In the genomic region with DNA sequence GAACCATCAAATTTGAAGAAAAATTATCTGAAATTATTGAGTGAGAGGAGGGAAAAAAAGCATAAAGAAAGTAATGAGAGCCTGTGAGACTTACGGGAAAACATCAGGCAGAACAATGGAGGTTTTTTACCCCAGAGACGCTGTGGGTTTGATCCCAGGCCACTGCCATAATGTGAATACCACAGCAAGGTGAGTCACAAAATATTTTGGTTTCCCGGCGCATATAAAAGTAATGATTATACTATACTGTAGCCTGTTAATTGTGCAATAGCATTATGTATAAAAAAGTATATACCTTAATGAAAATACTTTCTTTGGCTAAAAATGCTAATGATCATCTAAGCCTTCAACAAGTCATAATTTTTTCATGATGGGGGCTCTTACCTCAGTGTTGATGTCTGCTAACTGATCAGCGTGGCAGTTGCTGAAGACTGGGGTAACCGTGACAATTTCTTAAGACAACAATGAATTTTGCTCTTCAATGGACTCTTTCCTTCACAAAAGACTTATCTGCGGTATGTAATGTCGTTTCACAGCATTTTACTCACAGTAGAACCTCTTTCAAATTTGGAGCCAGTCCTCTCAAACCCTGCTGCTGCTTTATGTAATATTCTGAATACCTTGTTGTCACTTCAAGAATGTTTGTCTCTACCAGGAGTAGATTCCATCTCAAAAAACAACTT, we compare ENCODE assay signal across 22 cellular contexts.
A peak's percentile ranks its signal among the peaks of the same experiment; 100 is the strongest.
DNase-seq lines count a peak whose midpoint lies in the region; ATAC-seq and TF ChIP-seq lines count a peak whose summit lies in the region.
"Had no signal": no experiment of that assay in that cellular context is flagged by ENCODE, and none has a peak within 500 bp of the region (broad histone marks: within the 10 kb centered on the region; RNA-seq: fewer than 3 reads in every experiment).

No MANE protein-coding gene starts in this region.

- H3K9me3 Mint-ChIP-seq in GM23338 = peaks cover 31% of the 10 kb centered on the region
- H3K9me3 Mint-ChIP-seq: activated naive CD8-positive, alpha-beta T cell treated with anti-CD3 and anti-CD28 coated beads, Interleukin-2, amount 10 ng/mL, durations not matched to agents 7 days and 5 days had no signal

- peak overlapping the region; percentile 51 for H3K4me3 Mint-ChIP-seq in GM23338
- H3K4me3 Mint-ChIP-seq: activated naive CD8-positive, alpha-beta T cell treated with anti-CD3 and anti-CD28 coated beads, Interleukin-2, amount 10 ng/mL, durations not matched to agents 7 days and 5 days; activated T-cell treated with anti-CD3 and anti-CD28 coated beads, Interleukin-2, amount 50 U/mL, for 4 hours; central memory CD8-positive, alpha-beta T cell; naive B cell; stimulated activated naive B cell treated with anti-CD40 and anti-IgM and Interleukin-4, amounts not matched to agents 10 μg/mL and 1 μg/mL and 100 μg/mL, for 72 hours had no signal

- intact Hi-C loops in PC-9 (cut with micrococcal nuclease; ENCODE audit: unreplicated experiment) (no loop called here), esophagus muscularis mucosa (cut with DNase I) (no loop called here)

- peaks cover 6% of the 10 kb centered on the region for H3K27me3 Mint-ChIP-seq in GM23338 (ENCODE audit: insufficient read depth, low read depth, poor library complexity)

- peaks cover 36% of the 10 kb centered on the region for H3K36me3 Mint-ChIP-seq in GM23338 (ENCODE audit: low read depth)
- H3K36me3 Mint-ChIP-seq: activated naive CD8-positive, alpha-beta T cell treated with anti-CD3 and anti-CD28 coated beads, Interleukin-2, amount 10 ng/mL, durations not matched to agents 7 days and 5 days had no signal

- TF ChIP-seq EP300 in esophagus muscularis mucosa (IDR thresholded peaks at IDR 0.05) = no peak

- H3K4me2 ChIP-seq in GM23338 = peak overlapping the region; percentile 58
- peak overlapping the region; percentile 43 for H3K4me2 ChIP-seq in PC-9
- peak overlapping the region; percentile 42 for H3K4me2 ChIP-seq in osteoblast (ENCODE audit: insufficient read depth, low read length)

- TF ChIP-seq POLR2A in esophagus muscularis mucosa (IDR thresholded peaks at IDR 0.05; ENCODE audit: low read depth) = no peak

- H3K9me3 ChIP-seq in PC-9 (ENCODE audit: insufficient read depth, low read depth) (peaks cover 15% of the 10 kb centered on the region), esophagus muscularis mucosa (peaks cover 0 to 16% (median 11%) of the 10 kb centered on the region in 4 donors), osteoblast (ENCODE audit: low read depth, low read length) (no peaks in the 10 kb centered on the region)

- H3K4me1 ChIP-seq in GM23338 (ENCODE audit: insufficient read depth) (peaks cover 67% of the 10 kb centered on the region), PC-9 (replicated peaks; ENCODE audit: insufficient read depth) (peaks cover 62% of the 10 kb centered on the region), esophagus muscularis mucosa (peaks cover under 1 to 4% (median 3%) of the 10 kb centered on the region in 4 donors), osteoblast (ENCODE audit: insufficient read depth, low read length) (peaks cover 30% of the 10 kb centered on the region)

- peaks cover 75% of the 10 kb centered on the region for H3K4me1 Mint-ChIP-seq in GM23338
- H3K4me1 Mint-ChIP-seq: central memory CD8-positive, alpha-beta T cell had no signal

- CTCF ChIA-PET in PC-9 (lab: Charles Lee) = no interaction called here

- no peak for TF ChIP-seq CTCF in GM23338 (conservative IDR thresholded peaks at IDR 0.05; ENCODE audit: low read depth in 2 of 2)
- TF ChIP-seq CTCF in PC-9 (conservative IDR thresholded peaks at IDR 0.05) = no peak
- no peak for TF ChIP-seq CTCF in esophagus muscularis mucosa (IDR thresholded peaks at IDR 0.05)
- TF ChIP-seq CTCF in osteoblast (IDR thresholded peaks at IDR 0.05; ENCODE audit: extremely low read depth, low read depth, low read length) = no peak

- H3K4me3 ChIP-seq in GM23338 = peak overlapping the region; percentile 24
- H3K4me3 ChIP-seq in PC-9 = peak overlapping the region; percentile 16; the same call in 1 of the 2 replicates
- no peak overlapping the region for H3K4me3 ChIP-seq in esophagus muscularis mucosa
- H3K4me3 ChIP-seq in osteoblast (ENCODE audit: insufficient read depth, low read length) = no peak overlapping the region
- H3K4me3 ChIP-seq: psoas muscle, upper lobe of left lung had no signal

- H3K27ac Mint-ChIP-seq in GM23338 = peak overlapping the region; percentile 90
- H3K27ac Mint-ChIP-seq: activated naive CD8-positive, alpha-beta T cell treated with anti-CD3 and anti-CD28 coated beads, Interleukin-2, amount 10 ng/mL, durations not matched to agents 7 days and 5 days; stimulated activated naive B cell treated with anti-CD40 and anti-IgM and Interleukin-4, amounts not matched to agents 10 μg/mL and 1 μg/mL and 100 μg/mL, for 72 hours had no signal

- no peak for DNase-seq in GM23338 (ENCODE audit: low spot score)
- peak; percentile 48 to 74 for DNase-seq in PC-9
- DNase-seq in esophagus muscularis mucosa (ENCODE audit: extremely low spot score) = peak; percentile 19
- DNase-seq in osteoblast (ENCODE audit: insufficient read length, low spot score, missing footprints) = peak; percentile 88
- DNase-seq in NAMALWA (ENCODE audit: low spot score) = no peak
- no peak for DNase-seq in NCI-H2227 (lab: John Stamatoyannopoulos, UW; ENCODE audit: unreplicated experiment)
- no peak for DNase-seq in midbrain (lab: John Stamatoyannopoulos, UW)
- DNase-seq: activated CD4-positive, alpha-beta T cell treated with anti-CD3 and anti-CD28 coated beads, Interleukin-2, amount 50 U/mL, for 48 hours; activated naive CD8-positive, alpha-beta T cell treated with anti-CD3 and anti-CD28 coated beads, Interleukin-2, amount 10 ng/mL, durations not matched to agents 7 days and 5 days; activated T-cell treated with anti-CD3 and anti-CD28 coated beads, Interleukin-2, amount 50 U/mL, for 4 hours; DMS79; effector memory CD4-positive, alpha-beta T cell; naive B cell; NCI-H2029 treated with DMSO at 0.1 percent for 48 hours; NCI-H526; OCI-M1; psoas muscle; stimulated activated CD4-positive, alpha-beta T cell treated with anti-CD3 and anti-CD28 coated beads, Interleukin-12 subunit alpha, Interleukin-12 subunit beta, amount 100 ng/mL, for 4 hours; stimulated activated naive B cell treated with anti-CD40 and anti-IgM and Interleukin-4, amounts not matched to agents 10 μg/mL and 1 μg/mL and 100 μg/mL, for 72 hours; upper lobe of left lung had no signal

- no peaks in the 10 kb centered on the region for H3K27me3 ChIP-seq in GM23338 (ENCODE audit: insufficient read depth)
- no peaks in the 10 kb centered on the region for H3K27me3 ChIP-seq in PC-9 (ENCODE audit: insufficient read depth, low read depth)
- no peaks in the 10 kb centered on the region for H3K27me3 ChIP-seq in esophagus muscularis mucosa
- H3K27me3 ChIP-seq in osteoblast (ENCODE audit: insufficient read depth, low read length) = no peaks in the 10 kb centered on the region
- H3K27me3 ChIP-seq: upper lobe of left lung had no signal

- 90% methylated on average over 8 of the region's 8 CpGs for WGBS in esophagus muscularis mucosa

- no peak overlapping the region; the same call in 1 of the 2 replicates for H2AFZ ChIP-seq in GM23338
- 0 out of 2 replicates have a peak overlapping the region, but pooled peaks have one; percentile 63 for H2AFZ ChIP-seq in PC-9
- H2AFZ ChIP-seq in osteoblast (ENCODE audit: low read length) = no peak overlapping the region

- H3F3A ChIP-seq in GM23338 (replicated peaks; ENCODE audit: low read depth) (peaks cover 16% of the 10 kb centered on the region; the same call in 1 of the 2 replicates), PC-9 (ENCODE audit: insufficient read depth, low read depth) (peaks cover 31% of the 10 kb centered on the region)

- H3K36me3 ChIP-seq in GM23338 (ENCODE audit: insufficient read depth) (no peaks in the 10 kb centered on the region), PC-9 (ENCODE audit: low read depth) (no peaks in the 10 kb centered on the region), esophagus muscularis mucosa (no peaks in the 10 kb centered on the region), osteoblast (ENCODE audit: insufficient read depth, low read length) (no peaks in the 10 kb centered on the region)
- H3K36me3 ChIP-seq: upper lobe of left lung had no signal

- no TSS peak for BruUV-seq in PC-9 (replicated peaks; lab: Mats Ljungman, UMichigan)

- H3K27ac ChIP-seq in GM23338 (ENCODE audit: low read depth) (peak overlapping the region; percentile 62), PC-9 (peak overlapping the region; percentile 52), esophagus muscularis mucosa (replicated peaks in 1 of 4) (no peak overlapping the region), osteoblast (ENCODE audit: low read depth, low read length) (peak overlapping the region; percentile 32)
- H3K27ac ChIP-seq: psoas muscle, upper lobe of left lung had no signal

- H3K79me2 ChIP-seq in GM23338 (replicated peaks; ENCODE audit: insufficient read depth) (peaks cover 21% of the 10 kb centered on the region; the same call in 1 of the 2 replicates), PC-9 (ENCODE audit: low read depth) (no peaks in the 10 kb centered on the region), osteoblast (ENCODE audit: insufficient read depth, low read length) (no peaks in the 10 kb centered on the region)

- H3K9me2 ChIP-seq in GM23338 (ENCODE audit: insufficient read depth) = no peaks in the 10 kb centered on the region
- H3K9me2 ChIP-seq in PC-9 (ENCODE audit: insufficient read depth) = no peaks in the 10 kb centered on the region

- ATAC-seq in GM23338 = no peak
- ATAC-seq in HG03025 (IDR thresholded peaks at IDR 0.05; ENCODE audit: low FRiP score, unreplicated experiment) = no peak
- ATAC-seq: activated T-cell treated with anti-CD3 and anti-CD28 coated beads, Interleukin-2, amount 50 U/mL, for 4 hours; psoas muscle; stimulated activated naive B cell treated with anti-CD40 and anti-IgM and Interleukin-4, amounts not matched to agents 10 μg/mL and 1 μg/mL and 100 μg/mL, for 72 hours had no signal

- POLR2A ChIA-PET in PC-9 (lab: Charles Lee; ENCODE audit: unreplicated experiment) = no interaction called here

- H4K20me1 ChIP-seq in GM23338 (replicated peaks; ENCODE audit: insufficient read depth) (no peaks in the 10 kb centered on the region), PC-9 (ENCODE audit: insufficient read depth) (no peaks in the 10 kb centered on the region), osteoblast (ENCODE audit: insufficient read depth, low read length) (no peaks in the 10 kb centered on the region)

TF ChIP-seq in GM23338, 12 proteins besides CTCF, POLR2A, EP300 and RAD21 (continues in another document):
- TF ChIP-seq ZNF114 (CRISPR knock-in tag; IDR thresholded peaks at IDR 0.05) (no peak), NANOG (IDR thresholded peaks at IDR 0.05; ENCODE audit: borderline replicate concordance) (no peak)

Comparison
In these comparisons a context has a peak if more than half of its experiments do, and no peak if none do; other contexts are left out.
1. DNase-seq: peak in PC-9 (2 of 2), esophagus muscularis mucosa (single experiment) and osteoblast (single experiment); none in GM23338 (single experiment), NAMALWA (single experiment), NCI-H2227 (single experiment) and midbrain (single experiment).
2. H3K27ac ChIP-seq: peak in GM23338 (single experiment), PC-9 (single experiment) and osteoblast (single experiment); none in esophagus muscularis mucosa (0 of 4).
3. H3K4me3 ChIP-seq: peak in GM23338 (single experiment) and PC-9 (single experiment); none in esophagus muscularis mucosa (0 of 4) and osteoblast (single experiment).
4. Peak in every context shown above with its lines, with median percentiles within 50 percentile points of each other: H3K4me2 ChIP-seq.